Comparison of ENCODE assay signal across 8 cellular contexts in genomic region chr21:6368824-6369223, GRCh38.
A peak's percentile ranks its signal among the peaks of the same experiment; 100 is the strongest.
DNase-seq lines count a peak whose midpoint lies in the region; ATAC-seq and TF ChIP-seq lines count a peak whose summit lies in the region.
"Not testable (repeated sequence)": the region's sequence is repeated elsewhere in the genome, so short reads cannot be mapped to it uniquely, and the experiment has no call there.

No MANE protein-coding gene starts in this region.

- intact Hi-C loops in activated CD4-positive, alpha-beta memory T cell treated with anti-CD3 and anti-CD28 coated beads for 36 hours (cut with micrococcal nuclease); head of caudate nucleus (cut with DNase I); right lobe of liver (cut with DNase I); posterior vena cava (cut with DNase I): not testable (repeated sequence)

- not testable (repeated sequence) for H3K79me2 ChIP-seq in DND-41 (ENCODE audit: insufficient read depth, low read length)

- peak overlapping the region; percentile 42 for H2AFZ ChIP-seq in DND-41 (ENCODE audit: low read depth, low read length)

- H3K9me3 ChIP-seq in DND-41 (ENCODE audit: insufficient read depth, low read length, severe bottlenecking); KOPT-K1 (ENCODE audit: insufficient read depth, low read length, poor library complexity, severe bottlenecking); right lobe of liver: not testable (repeated sequence)

- H3K27me3 ChIP-seq in DND-41 (ENCODE audit: insufficient read depth, low read length, poor library complexity); right lobe of liver: not testable (repeated sequence)

- TF ChIP-seq CTCF in DND-41 (IDR thresholded peaks at IDR 0.05; ENCODE audit: borderline replicate concordance, extremely low read depth, low read length, poor library complexity, severe bottlenecking); right lobe of liver (IDR thresholded peaks at IDR 0.05); type B pancreatic cell (conservative IDR thresholded peaks at IDR 0.05): not testable (repeated sequence)

- not testable (repeated sequence) for H3K27ac Mint-ChIP-seq in activated CD4-positive, alpha-beta memory T cell treated with anti-CD3 and anti-CD28 coated beads for 36 hours; type B pancreatic cell

- 10% methylated on average over 3 of the region's 7 CpGs for WGBS in right lobe of liver (ENCODE audit: insufficient coverage, low coverage, low lambda C conversion rate, missing lambda C conversion rate)

- peak overlapping the region; percentile 23; the same call in 1 of the 2 replicates for H3K27ac ChIP-seq in DND-41 (ENCODE audit: low read length)
- H3K27ac ChIP-seq in KOPT-K1 (ENCODE audit: low read depth, low read length, poor library complexity, severe bottlenecking), result peak overlapping the region; percentile 61
- H3K27ac ChIP-seq in right lobe of liver, result peak overlapping the region in 2 of 3 donors; percentile 35 to 65

- not testable (repeated sequence) for ATAC-seq in DND-41 (ENCODE audit: insufficient read depth, low read depth); right lobe of liver

- not testable (repeated sequence) for H4K20me1 ChIP-seq in DND-41 (ENCODE audit: insufficient read depth, low read length)

- DNase-seq in DND-41, result peak; percentile 12
- DNase-seq in activated CD4-positive, alpha-beta memory T cell treated with anti-CD3 and anti-CD28 coated beads for 36 hours, result peak; percentile 9
- peak; percentile 19 for DNase-seq in cerebellar cortex (ENCODE audit: low spot score)
- peak in 24 of 42 donors; percentile 2 to 45 (median 18) for DNase-seq in head of caudate nucleus
- DNase-seq in right lobe of liver, result peak in 1 of 3 donors; percentile 21
- peak; percentile 16 for DNase-seq in posterior vena cava (ENCODE audit: low spot score)
- peak; percentile 67 for DNase-seq in type B pancreatic cell (ENCODE audit: extremely low spot score, unreplicated experiment)

- not testable (repeated sequence) for H3K9me3 Mint-ChIP-seq in activated CD4-positive, alpha-beta memory T cell treated with anti-CD3 and anti-CD28 coated beads for 36 hours; type B pancreatic cell

- TF ChIP-seq POLR2A in right lobe of liver (IDR thresholded peaks at IDR 0.05), result not testable (repeated sequence)

- H3K27me3 Mint-ChIP-seq in activated CD4-positive, alpha-beta memory T cell treated with anti-CD3 and anti-CD28 coated beads for 36 hours; type B pancreatic cell: not testable (repeated sequence)

- H3K4me1 Mint-ChIP-seq in activated CD4-positive, alpha-beta memory T cell treated with anti-CD3 and anti-CD28 coated beads for 36 hours (ENCODE audit: low read depth); type B pancreatic cell (ENCODE audit: unreplicated experiment): not testable (repeated sequence)

- H3K4me3 ChIP-seq in DND-41 (ENCODE audit: low read depth in 1 of 2, low read length in 2 of 2) (peak overlapping the region in 1 of 2 experiments; percentile 47; a peak in 2 of 4 replicates), right lobe of liver (peak overlapping the region; percentile 2 to 36 (median 35))

- not testable (repeated sequence) for H3K4me3 Mint-ChIP-seq in activated CD4-positive, alpha-beta memory T cell treated with anti-CD3 and anti-CD28 coated beads for 36 hours
- peak overlapping the region; percentile 25 for H3K4me3 Mint-ChIP-seq in type B pancreatic cell

- POLR2A ChIA-PET in activated CD4-positive, alpha-beta memory T cell treated with anti-CD3 and anti-CD28 coated beads for 36 hours (lab: Charles Lee), result not testable (repeated sequence)

- H3K4me1 ChIP-seq in DND-41 (ENCODE audit: insufficient read depth, low read length); right lobe of liver: not testable (repeated sequence)

- CTCF ChIA-PET in activated CD4-positive, alpha-beta memory T cell treated with anti-CD3 and anti-CD28 coated beads for 36 hours (lab: Charles Lee), result not testable (repeated sequence)

- not testable (repeated sequence) for H3K36me3 ChIP-seq in DND-41 (ENCODE audit: insufficient read depth, low read length); KOPT-K1 (ENCODE audit: insufficient read depth, low read length); right lobe of liver

- peak overlapping the region; percentile 48 for H3K4me2 ChIP-seq in DND-41 (ENCODE audit: insufficient read depth, low read length)

- not testable (repeated sequence) for H3K36me3 Mint-ChIP-seq in activated CD4-positive, alpha-beta memory T cell treated with anti-CD3 and anti-CD28 coated beads for 36 hours; type B pancreatic cell

- H3K9ac ChIP-seq in DND-41 (ENCODE audit: low read depth, low read length), result peak overlapping the region; percentile 32
